Comparison of ENCODE assay signal across 9 cellular contexts in genomic region chr10:59625842-59626522, GRCh38.
A peak's percentile ranks its signal among the peaks of the same experiment; 100 is the strongest.
DNase-seq lines count a peak whose midpoint lies in the region; ATAC-seq and TF ChIP-seq lines count a peak whose summit lies in the region.
"Had no signal": no experiment of that assay in that cellular context is flagged by ENCODE, and none has a peak within 500 bp of the region (broad histone marks: within the 10 kb centered on the region; RNA-seq: fewer than 3 reads in every experiment).

No MANE protein-coding gene starts in this region.

- peak; percentile 95 for ATAC-seq in GM21723 (IDR thresholded peaks at IDR 0.05; ENCODE audit: unreplicated experiment)
- ATAC-seq in left cardiac atrium, result peak; percentile 73 to 84
- peak; percentile 79 to 94 (median 88) for ATAC-seq in psoas muscle

- WGBS in adrenal gland, 4 donors, result 15 to 17% (median 16%) methylated on average over 7 of the region's 7 CpGs
- 17 to 21% (median 19%) methylated on average over 7 of the region's 7 CpGs for WGBS in psoas muscle, 3 donors

- no peaks in the 10 kb centered on the region for H3K79me2 ChIP-seq in OCI-LY7 (ENCODE audit: insufficient read depth, low read depth, low read length)

- CTCF ChIA-PET in OCI-LY7 (lab: Charles Lee; ENCODE audit: unreplicated experiment), result interaction anchor here (1.1 kb wide), 1 partner anchor 245 kb away, joined by 3 read pairs; no protein-coding TSS in a partner anchor

- no peak overlapping the region for H3K4me2 ChIP-seq in OCI-LY7 (ENCODE audit: low read length)

- no peaks in the 10 kb centered on the region for H4K20me1 ChIP-seq in OCI-LY7 (ENCODE audit: insufficient read depth, low read length)
- H4K20me1 ChIP-seq: BLaER1 treated with 17β-estradiol and CSF1 and Interleukin-3, amounts not matched to agents 10 nM and 100 nM had no signal

- intact Hi-C loops in OCI-LY7 (cut with micrococcal nuclease; ENCODE audit: unreplicated experiment), result loop anchor here (1.0 to 10.0 kb wide), 11 partner anchors 49 to 1021 kb away; partner anchors contain the start of gene CCDC6
- intact Hi-C loops in adrenal gland (cut with DNase I), result loop anchor here (5.0 to 10.0 kb wide), 3 partner anchors 181 to 409 kb away; no protein-coding TSS in a partner anchor
- intact Hi-C loops in left cardiac atrium (cut with DNase I), result loop anchor here (2.0 to 10.0 kb wide), 6 partner anchors 181 to 841 kb away; partner anchors contain the start of gene CCDC6 (in 1 of the 2)
- intact Hi-C loops in psoas muscle (cut with DNase I), result loop anchor here (1.0 to 5.0 kb wide), 7 partner anchors 185 to 406 kb away; partner anchors contain the start of gene CCDC6 (in 1 of the 2)

- no peaks in the 10 kb centered on the region for H3K9me2 ChIP-seq in OCI-LY7 (ENCODE audit: insufficient read depth, low read length)

- POLR2A ChIA-PET in OCI-LY7 (lab: Charles Lee), result interaction anchor here (0.5 to 0.9 kb wide), 3 partner anchors 9 to 238 kb away, joined by 3 to 5 read pairs (median 3); no protein-coding TSS in a partner anchor

- no peak for TF ChIP-seq POLR2A in adrenal gland (IDR thresholded peaks at IDR 0.05)

- no peak overlapping the region for H3K27ac ChIP-seq in OCI-LY7 (ENCODE audit: low read depth, low read length, poor library complexity, severe bottlenecking)
- H3K27ac ChIP-seq in adrenal gland, result no peak overlapping the region
- no peak overlapping the region for H3K27ac ChIP-seq in psoas muscle
- H3K27ac ChIP-seq: BLaER1 treated with 17β-estradiol and CSF1 and Interleukin-3, amounts not matched to agents 10 nM and 100 nM had no signal

- no TSS peak for BruUV-seq in OCI-LY7 (replicated peaks; lab: Mats Ljungman, UMichigan)

- no peaks in the 10 kb centered on the region for H3K9me3 ChIP-seq in OCI-LY7 (ENCODE audit: low read length)
- H3K9me3 ChIP-seq in adrenal gland (replicated peaks in 1 of 3), result no peaks in the 10 kb centered on the region
- H3K9me3 ChIP-seq in psoas muscle, result no peaks in the 10 kb centered on the region
- H3K9me3 ChIP-seq: BLaER1 treated with 17β-estradiol and CSF1 and Interleukin-3, amounts not matched to agents 10 nM and 100 nM had no signal

- peak; percentile 94 for TF ChIP-seq CTCF in OCI-LY7 (conservative IDR thresholded peaks at IDR 0.05; ENCODE audit: low read length)
- peak; percentile 55 to 96 (median 94) for TF ChIP-seq CTCF in adrenal gland (IDR thresholded peaks at IDR 0.05)
- peak; percentile 89 for TF ChIP-seq CTCF in psoas muscle (IDR thresholded peaks at IDR 0.05)

- H3K4me1 ChIP-seq in OCI-LY7 (ENCODE audit: insufficient read depth, low read length, poor library complexity, severe bottlenecking), result no peaks in the 10 kb centered on the region
- peaks cover 0 to 6% of the 10 kb centered on the region in 2 donors for H3K4me1 ChIP-seq in adrenal gland (replicated peaks in 1 of 2)
- H3K4me1 ChIP-seq in psoas muscle, result no peaks in the 10 kb centered on the region

- no peaks in the 10 kb centered on the region for H3K27me3 ChIP-seq in adrenal gland
- no peaks in the 10 kb centered on the region for H3K27me3 ChIP-seq in psoas muscle (ENCODE audit: insufficient read depth in 3 of 3, low read length in 2 of 3)
- H3K27me3 ChIP-seq: BLaER1 treated with 17β-estradiol and CSF1 and Interleukin-3, amounts not matched to agents 10 nM and 100 nM had no signal

- H3K36me3 ChIP-seq in OCI-LY7 (ENCODE audit: insufficient read depth, low read length) (no peaks in the 10 kb centered on the region), adrenal gland (replicated peaks in 1 of 2) (no peaks in the 10 kb centered on the region), psoas muscle (ENCODE audit: insufficient read depth in 1 of 2, low read depth in 1 of 2) (no peaks in the 10 kb centered on the region)
- H3K36me3 ChIP-seq: BLaER1 treated with 17β-estradiol and CSF1 and Interleukin-3, amounts not matched to agents 10 nM and 100 nM had no signal

- H2AFZ ChIP-seq in OCI-LY7 (ENCODE audit: low read length), result no peak overlapping the region

- no peak overlapping the region for H3K4me3 ChIP-seq in OCI-LY7 (ENCODE audit: low read depth, low read length, poor library complexity, severe bottlenecking)
- no peak overlapping the region for H3K4me3 ChIP-seq in adrenal gland
- H3K4me3 ChIP-seq in psoas muscle, result no peak overlapping the region
- H3K4me3 ChIP-seq: BLaER1 treated with 17β-estradiol and CSF1 and Interleukin-3, amounts not matched to agents 10 nM and 100 nM had no signal

- DNase-seq in NCI-H2029 treated with DMSO at 0.1 percent for 48 hours (lab: John Stamatoyannopoulos, UW) (peak; percentile 30), NCI-H2029 (lab: John Stamatoyannopoulos, UW) (no peak), HuH-7.5 (ENCODE audit: low spot score) (peak; percentile 31), OCI-LY7 (ENCODE audit: low spot score) (peak; percentile 73), adrenal gland (peak in 6 of 7 donors; percentile 43 to 75 (median 47)), left cardiac atrium (no peak), psoas muscle (no peak)

Comparison
In these comparisons a context has a peak if more than half of its experiments do, and no peak if none do; other contexts are left out.
1. DNase-seq: peak in NCI-H2029 treated with DMSO at 0.1 percent for 48 hours (single experiment), HuH-7.5 (single experiment), OCI-LY7 (single experiment) and adrenal gland (6 of 7); none in NCI-H2029 (single experiment), left cardiac atrium (single experiment) and psoas muscle (0 of 2).
2. Peak in every context shown above with its lines, with median percentiles within 50 percentile points of each other: ATAC-seq and CTCF ChIP-seq.